25 cellular contexts compared by ENCODE assay signal in the genomic region with DNA sequence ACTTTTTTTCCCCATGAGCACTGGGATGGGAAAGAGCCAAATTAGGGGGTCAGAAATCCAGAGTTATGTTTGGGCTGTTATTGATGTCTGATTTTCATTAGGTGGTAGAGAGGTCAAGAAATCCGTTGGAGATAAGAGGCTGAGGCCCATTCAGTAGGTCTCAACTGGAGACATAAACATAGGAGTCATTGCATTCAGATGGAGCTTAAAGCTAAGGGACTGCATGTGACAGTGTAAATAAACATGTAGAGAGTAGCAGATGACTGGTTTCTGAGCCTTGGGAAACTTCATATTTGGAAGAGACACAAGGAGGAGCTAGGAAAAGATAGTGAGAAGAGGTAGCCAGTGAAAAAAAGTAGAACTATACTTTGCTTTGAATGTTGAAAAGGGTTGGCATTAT. TPM values are rescaled to one million over a fixed set of nuclear protein-coding genes. Genes with fewer than 3 reads are reported as not detected.
A peak's percentile ranks its signal among the peaks of the same experiment; 100 is the strongest.
DNase-seq lines count a peak whose midpoint lies in the region; ATAC-seq lines count a peak whose summit lies in the region.
"Had no signal": no experiment of that assay in that cellular context is flagged by ENCODE, and none has a peak within 500 bp of the region (broad histone marks: within the 10 kb centered on the region; RNA-seq: fewer than 3 reads in every experiment).

No MANE protein-coding gene starts in this region.

- H3K4me1 Mint-ChIP-seq in T-helper 2 cell treated with Interferon-gamma antibody and Interleukin-4, amounts not matched to agents 5 μg/mL and 100 μg/mL, for 36 hours (ENCODE audit: low read depth) = peaks cover 65% of the 10 kb centered on the region
- H3K4me1 Mint-ChIP-seq in IgD-negative memory B cell = peaks cover 57 to 63% (median 61%) of the 10 kb centered on the region in 3 donors
- H3K4me1 Mint-ChIP-seq in activated T-helper 17 cell treated with anti-CD3 and anti-CD28 coated beads, Interleukin-2, amount 50 U/mL, for 72 hours = peaks cover 35% of the 10 kb centered on the region
- peaks cover 29 to 85% (median 58%) of the 10 kb centered on the region in 4 donors for H3K4me1 Mint-ChIP-seq in naive thymus-derived CD8-positive, alpha-beta T cell
- H3K4me1 Mint-ChIP-seq: nephron progenitor cell had no signal

- no peak overlapping the region for H2AK5ac ChIP-seq in mesenchymal stem cell (ENCODE audit: low read length, severe bottlenecking)

- no peaks in the 10 kb centered on the region for H3K27me3 Mint-ChIP-seq in T-helper 2 cell treated with Interferon-gamma antibody and Interleukin-4, amounts not matched to agents 5 μg/mL and 100 μg/mL, for 36 hours (ENCODE audit: low read depth)
- no peaks in the 10 kb centered on the region for H3K27me3 Mint-ChIP-seq in IgD-negative memory B cell
- H3K27me3 Mint-ChIP-seq in activated T-helper 17 cell treated with anti-CD3 and anti-CD28 coated beads, Interleukin-2, amount 50 U/mL, for 72 hours = no peaks in the 10 kb centered on the region
- H3K27me3 Mint-ChIP-seq in naive thymus-derived CD8-positive, alpha-beta T cell = no peaks in the 10 kb centered on the region
- H3K27me3 Mint-ChIP-seq: type B pancreatic cell had no signal

- H3K27ac Mint-ChIP-seq in T-helper 2 cell treated with Interferon-gamma antibody and Interleukin-4, amounts not matched to agents 5 μg/mL and 100 μg/mL, for 36 hours = peak overlapping the region; percentile 79
- peak overlapping the region; percentile 17 to 91 (median 71) for H3K27ac Mint-ChIP-seq in IgD-negative memory B cell
- peak overlapping the region; percentile 93 for H3K27ac Mint-ChIP-seq in activated T-helper 17 cell treated with anti-CD3 and anti-CD28 coated beads, Interleukin-2, amount 50 U/mL, for 72 hours
- H3K27ac Mint-ChIP-seq in naive thymus-derived CD8-positive, alpha-beta T cell = peak overlapping the region; percentile 83 to 99 (median 94)
- H3K27ac Mint-ChIP-seq: nephron progenitor cell, type B pancreatic cell had no signal

- H2BK12ac ChIP-seq in mesenchymal stem cell (ENCODE audit: low read length in 2 of 2) = no peak overlapping the region

- POLR2A ChIA-PET in naive thymus-derived CD8-positive, alpha-beta T cell (lab: Charles Lee) = interaction anchor here (0.7 to 3.9 kb wide), 12 partner anchors 8 to 112 kb away, joined by 3 to 48 read pairs (median 5); a partner anchor contains a TSS

- no peaks in the 10 kb centered on the region for H3K36me3 ChIP-seq in mesenchymal stem cell (ENCODE audit: control insufficient read depth in 1 of 2, insufficient read depth in 2 of 2, low read depth in 1 of 2, low read length in 2 of 2)
- H3K36me3 ChIP-seq: WERI-Rb-1 had no signal

- H3K36me3 Mint-ChIP-seq in T-helper 2 cell treated with Interferon-gamma antibody and Interleukin-4, amounts not matched to agents 5 μg/mL and 100 μg/mL, for 36 hours (ENCODE audit: low read depth) = peaks cover 60% of the 10 kb centered on the region
- peaks cover 26% of the 10 kb centered on the region for H3K36me3 Mint-ChIP-seq in IgD-negative memory B cell
- peaks cover 88% of the 10 kb centered on the region for H3K36me3 Mint-ChIP-seq in activated T-helper 17 cell treated with anti-CD3 and anti-CD28 coated beads, Interleukin-2, amount 50 U/mL, for 72 hours (ENCODE audit: low read depth)
- H3K36me3 Mint-ChIP-seq in naive thymus-derived CD8-positive, alpha-beta T cell = peaks cover 17 to 67% (median 36%) of the 10 kb centered on the region in 3 donors
- H3K36me3 Mint-ChIP-seq: type B pancreatic cell had no signal

- H3K4me1 ChIP-seq in mesenchymal stem cell (ENCODE audit: control insufficient read depth, insufficient read depth, low read depth, low read length) = peaks cover under 1% of the 10 kb centered on the region
- H3K4me1 ChIP-seq: psoas muscle had no signal

- no peak overlapping the region for H2BK5ac ChIP-seq in mesenchymal stem cell (ENCODE audit: low read depth, low read length, poor library complexity, severe bottlenecking)

- H3K14ac ChIP-seq in mesenchymal stem cell (ENCODE audit: low read length in 2 of 2) = no peak overlapping the region

- H3K79me1 ChIP-seq in mesenchymal stem cell (replicated peaks; ENCODE audit: low read length, poor library complexity, severe bottlenecking) = no peaks in the 10 kb centered on the region

- no peak overlapping the region for H3K18ac ChIP-seq in mesenchymal stem cell (ENCODE audit: low read depth in 1 of 2, low read length in 2 of 2)

- no peak overlapping the region for H3K4ac ChIP-seq in mesenchymal stem cell (ENCODE audit: low read depth in 1 of 2, low read length in 2 of 2)

- peak; percentile 28 for ATAC-seq in activated T-helper 17 cell treated with anti-CD3 and anti-CD28 coated beads, Interleukin-2, amount 50 U/mL, for 72 hours (replicated peaks)
- ATAC-seq in naive thymus-derived CD8-positive, alpha-beta T cell = no peak
- ATAC-seq: heart right ventricle, psoas muscle had no signal

- no peaks in the 10 kb centered on the region for H3K9me3 Mint-ChIP-seq in T-helper 2 cell treated with Interferon-gamma antibody and Interleukin-4, amounts not matched to agents 5 μg/mL and 100 μg/mL, for 36 hours
- H3K9me3 Mint-ChIP-seq in IgD-negative memory B cell = no peaks in the 10 kb centered on the region
- no peaks in the 10 kb centered on the region for H3K9me3 Mint-ChIP-seq in activated T-helper 17 cell treated with anti-CD3 and anti-CD28 coated beads, Interleukin-2, amount 50 U/mL, for 72 hours
- H3K9me3 Mint-ChIP-seq in naive thymus-derived CD8-positive, alpha-beta T cell = no peaks in the 10 kb centered on the region
- H3K9me3 Mint-ChIP-seq: nephron progenitor cell, type B pancreatic cell had no signal

- no peak for DNase-seq in T-helper 2 cell treated with Interferon-gamma antibody and Interleukin-4, amounts not matched to agents 5 μg/mL and 100 μg/mL, for 36 hours (ENCODE audit: low spot score)
- DNase-seq in T-helper 2 cell (no peak), NCI-H524 (lab: John Stamatoyannopoulos, UW) (no peak), cerebellum (ENCODE audit: low spot score) (no peak), mesenchymal stem cell (no peak)
- no peak for DNase-seq in naive thymus-derived CD8-positive, alpha-beta T cell
- DNase-seq: 8988T; activated CD8-positive, alpha-beta memory T cell treated with anti-CD3 and anti-CD28 coated beads, Interleukin-2, amount 50 U/mL, for 4 hours; central memory CD4-positive, alpha-beta T cell; DMS79; heart right ventricle; NCI-H1417; NCI-H2171 treated with DMSO at 0.1 percent for 48 hours; NCI-H82; nephron progenitor cell; psoas muscle; RPMI8226; SW 1271; WERI-Rb-1 had no signal

- peak overlapping the region; percentile 81 for H3K4me3 Mint-ChIP-seq in T-helper 2 cell treated with Interferon-gamma antibody and Interleukin-4, amounts not matched to agents 5 μg/mL and 100 μg/mL, for 36 hours
- H3K4me3 Mint-ChIP-seq in IgD-negative memory B cell = peak overlapping the region; percentile 1 to 92 (median 60)
- H3K4me3 Mint-ChIP-seq in activated T-helper 17 cell treated with anti-CD3 and anti-CD28 coated beads, Interleukin-2, amount 50 U/mL, for 72 hours = peak overlapping the region; percentile 89
- peak overlapping the region; percentile 56 to 99 (median 84) for H3K4me3 Mint-ChIP-seq in naive thymus-derived CD8-positive, alpha-beta T cell
- H3K4me3 Mint-ChIP-seq: nephron progenitor cell, type B pancreatic cell had no signal

- WGBS in mesenchymal stem cell = 0% methylated on average over 1 of the region's 1 CpG

- no peaks in the 10 kb centered on the region for H3K27me3 ChIP-seq in mesenchymal stem cell (ENCODE audit: control insufficient read depth in 1 of 2, insufficient read depth in 1 of 2, low read length in 2 of 2)
- H3K27me3 ChIP-seq: heart right ventricle had no signal

- no peak overlapping the region for H3K4me3 ChIP-seq in mesenchymal stem cell (ENCODE audit: insufficient read depth in 1 of 2, low read depth in 1 of 2, low read length in 2 of 2)
- H3K4me3 ChIP-seq: heart right ventricle, psoas muscle, smooth muscle cell had no signal

- no peaks in the 10 kb centered on the region for H3K9me3 ChIP-seq in mesenchymal stem cell (ENCODE audit: control insufficient read depth, low read length)
- H3K9me3 ChIP-seq: heart right ventricle, psoas muscle had no signal

- no peak overlapping the region for H2BK120ac ChIP-seq in mesenchymal stem cell (ENCODE audit: low read depth, low read length)

- no peak overlapping the region for H4K91ac ChIP-seq in mesenchymal stem cell (ENCODE audit: low read length)

- no peak overlapping the region for H3K4me2 ChIP-seq in mesenchymal stem cell (ENCODE audit: low read length, poor library complexity, severe bottlenecking)
- H3K4me2 ChIP-seq: KMS-11, smooth muscle cell had no signal

- H3K27ac ChIP-seq in mesenchymal stem cell (ENCODE audit: low read length, poor library complexity, severe bottlenecking) = no peak overlapping the region
- H3K27ac ChIP-seq: KMS-11, psoas muscle, WERI-Rb-1 had no signal

- H3K9ac ChIP-seq in mesenchymal stem cell (ENCODE audit: low read length) = no peak overlapping the region
- H3K9ac ChIP-seq: KMS-11 had no signal

- H4K8ac ChIP-seq in mesenchymal stem cell (ENCODE audit: low read length) = no peak overlapping the region

- no peak overlapping the region for H2AFZ ChIP-seq in mesenchymal stem cell (ENCODE audit: low read depth, low read length)

- H3K23ac ChIP-seq in mesenchymal stem cell (ENCODE audit: low read length in 2 of 2) = no peak overlapping the region

- H2BK15ac ChIP-seq in mesenchymal stem cell (ENCODE audit: low read depth, poor library complexity, severe bottlenecking) = no peak overlapping the region

RNA-seq across cellular contexts. Expression of a gene that starts 11.7 kb away (rescaled TPM):
- polyA plus RNA-seq in IgD-negative memory B cell = 744 TPM
- total RNA-seq in activated T-helper 17 cell treated with anti-CD3 and anti-CD28 coated beads, Interleukin-2, amount 50 U/mL, for 72 hours = 100 to 1,000 TPM; 366 to 421 TPM
- 100 to 1,000 TPM; 906 to 970 TPM for total RNA-seq in naive thymus-derived CD8-positive, alpha-beta T cell
- polyA plus RNA-seq in naive thymus-derived CD8-positive, alpha-beta T cell = 1,000 to 10,000 TPM in 2 of 3 donors, 100 to 1,000 TPM in 1; 980 to 1,253 (median 1,023) TPM
- 4.4 TPM for total RNA-seq in cerebellum
- polyA plus RNA-seq in mesenchymal stem cell (2013, experiment 1 of 2) = 0.01 TPM
- 0.01 TPM for polyA plus RNA-seq in mesenchymal stem cell (2013, experiment 2 of 2)
- total RNA-seq: lung microvascular endothelial cell had no signal
- polyA plus RNA-seq: smooth muscle cell had no signal

Comparison
In these comparisons a context has a peak if more than half of its experiments do, and no peak if none do; other contexts are left out.
1. RNA of a gene that starts 11.7 kb away (total RNA-seq): 906 to 970 TPM in naive thymus-derived CD8-positive, alpha-beta T cell and 366 to 421 TPM in activated T-helper 17 cell treated with anti-CD3 and anti-CD28 coated beads, Interleukin-2, amount 50 U/mL, for 72 hours; 4.4 TPM in cerebellum (single experiment); every median in the first group is over 10 times any median in the second.
2. Peak in every context shown above with its lines, with median percentiles within 50 percentile points of each other: H3K27ac Mint-ChIP-seq and H3K4me3 Mint-ChIP-seq.